ENCODE assay signal across 19 cellular contexts in the genomic region with DNA sequence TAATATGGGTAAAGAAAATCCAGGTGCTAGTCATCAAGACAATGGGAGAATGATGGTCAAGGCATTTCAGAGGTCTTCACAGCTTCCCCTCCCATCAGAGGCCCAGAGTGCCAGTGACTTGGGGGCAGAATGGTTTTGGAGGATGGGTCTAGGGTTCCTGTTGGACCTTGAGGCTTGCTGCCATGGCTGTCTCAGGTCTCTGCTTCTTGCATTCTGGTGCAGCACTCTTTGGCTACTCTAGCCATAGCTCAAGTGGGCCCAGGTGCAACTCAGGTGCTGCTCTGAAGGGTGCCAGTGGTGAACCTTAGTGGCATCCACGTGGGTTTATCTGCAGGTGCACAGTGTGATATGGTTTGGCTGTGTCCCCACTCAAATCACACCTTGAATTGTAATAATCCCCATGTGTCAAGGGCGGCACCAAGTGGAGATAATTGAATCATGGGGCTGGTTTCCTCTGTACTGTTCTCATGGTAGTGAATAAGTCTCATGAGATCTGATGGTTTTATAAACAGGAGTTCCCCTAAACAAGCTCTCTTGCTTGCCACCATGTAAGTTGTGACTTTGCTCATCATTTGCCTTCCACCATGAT. TPM values are rescaled to one million over a fixed set of nuclear protein-coding genes. Genes with fewer than 3 reads are reported as not detected.
DNase-seq lines count a peak whose midpoint lies in the region; ATAC-seq and TF ChIP-seq lines count a peak whose summit lies in the region.
"Had no signal": no experiment of that assay in that cellular context is flagged by ENCODE, and none has a peak within 500 bp of the region (broad histone marks: within the 10 kb centered on the region; RNA-seq: fewer than 3 reads in every experiment).

No MANE protein-coding gene starts in this region.

- H3K9me3 Mint-ChIP-seq in activated CD4-positive, alpha-beta memory T cell treated with anti-CD3 and anti-CD28 coated beads for 36 hours = peaks cover 3% of the 10 kb centered on the region

- H3K4me1 Mint-ChIP-seq in activated CD4-positive, alpha-beta memory T cell treated with anti-CD3 and anti-CD28 coated beads for 36 hours (ENCODE audit: low read depth) = no peaks in the 10 kb centered on the region

- H3K27ac ChIP-seq in 22Rv1 = no peak overlapping the region
- no peak overlapping the region for H3K27ac ChIP-seq in MM.1S (ENCODE audit: low read length)
- H3K27ac ChIP-seq in OCI-LY7 (ENCODE audit: low read depth, low read length, poor library complexity, severe bottlenecking) = no peak overlapping the region
- H3K27ac ChIP-seq: body of pancreas, SJCRH30, vagina had no signal

- POLR2A ChIA-PET in OCI-LY7 (lab: Charles Lee) = interaction anchor here (1.7 kb wide), 1 partner anchor 12 kb away, joined by 3 read pairs; no protein-coding TSS in a partner anchor
- POLR2A ChIA-PET in activated CD4-positive, alpha-beta memory T cell treated with anti-CD3 and anti-CD28 coated beads for 36 hours (lab: Charles Lee) = no interaction called here

- H3K79me2 ChIP-seq in MM.1S (ENCODE audit: low read length) (no peaks in the 10 kb centered on the region), OCI-LY7 (ENCODE audit: insufficient read depth, low read depth, low read length) (no peaks in the 10 kb centered on the region)

- ATAC-seq in HG02852 (IDR thresholded peaks at IDR 0.05; ENCODE audit: unreplicated experiment) = no peak
- ATAC-seq: body of pancreas, sciatic nerve had no signal

- no peaks in the 10 kb centered on the region for H3K4me1 ChIP-seq in MM.1S (ENCODE audit: low read length)
- H3K4me1 ChIP-seq in OCI-LY7 (ENCODE audit: insufficient read depth, low read length, poor library complexity, severe bottlenecking) = no peaks in the 10 kb centered on the region
- H3K4me1 ChIP-seq: body of pancreas, SJCRH30, vagina had no signal

- no TSS peak for BruUV-seq in OCI-LY7 (replicated peaks; lab: Mats Ljungman, UMichigan)

- intact Hi-C loops in OCI-LY7 (cut with micrococcal nuclease; ENCODE audit: unreplicated experiment) = loop anchor here (1.0 kb wide), 2 partner anchors 156 to 274 kb away; no protein-coding TSS in a partner anchor
- intact Hi-C loops in activated CD4-positive, alpha-beta memory T cell treated with anti-CD3 and anti-CD28 coated beads for 36 hours (cut with micrococcal nuclease) = no loop called here

- H3K4me3 ChIP-seq in GM12864 (ENCODE audit: low read depth, low read length) = no peak overlapping the region
- no peak overlapping the region for H3K4me3 ChIP-seq in MM.1S (ENCODE audit: low read length)
- H3K4me3 ChIP-seq in OCI-LY7 (ENCODE audit: low read depth, low read length, poor library complexity, severe bottlenecking) = no peak overlapping the region
- H3K4me3 ChIP-seq: body of pancreas, SJCRH30, vagina had no signal

- H3K36me3 Mint-ChIP-seq in activated CD4-positive, alpha-beta memory T cell treated with anti-CD3 and anti-CD28 coated beads for 36 hours = no peaks in the 10 kb centered on the region

- no peaks in the 10 kb centered on the region for H3F3A ChIP-seq in MM.1S (ENCODE audit: insufficient read depth, low read length)

- no peaks in the 10 kb centered on the region for H3K9me3 ChIP-seq in MM.1S (replicated peaks; ENCODE audit: insufficient read depth, low read length)
- H3K9me3 ChIP-seq in OCI-LY7 (ENCODE audit: low read length) = no peaks in the 10 kb centered on the region
- H3K9me3 ChIP-seq: body of pancreas, SJCRH30, vagina had no signal

- H3K9me2 ChIP-seq in MM.1S (replicated peaks; ENCODE audit: insufficient read depth, low read length) (no peaks in the 10 kb centered on the region), OCI-LY7 (ENCODE audit: insufficient read depth, low read length) (no peaks in the 10 kb centered on the region)

- H2AFZ ChIP-seq in MM.1S (ENCODE audit: low read length) = no peak overlapping the region
- no peak overlapping the region for H2AFZ ChIP-seq in OCI-LY7 (ENCODE audit: low read length)

- no peaks in the 10 kb centered on the region for H3K27me3 Mint-ChIP-seq in activated CD4-positive, alpha-beta memory T cell treated with anti-CD3 and anti-CD28 coated beads for 36 hours

- H3K4me3 Mint-ChIP-seq in activated CD4-positive, alpha-beta memory T cell treated with anti-CD3 and anti-CD28 coated beads for 36 hours = no peak overlapping the region

- H3K4me2 ChIP-seq in MM.1S (ENCODE audit: low read depth, low read length) = no peak overlapping the region
- no peak overlapping the region for H3K4me2 ChIP-seq in OCI-LY7 (ENCODE audit: low read length)

- no peaks in the 10 kb centered on the region for H3K27me3 ChIP-seq in MM.1S (replicated peaks; ENCODE audit: insufficient read depth, low read length)
- H3K27me3 ChIP-seq: body of pancreas, SJCRH30, vagina had no signal

- no peak overlapping the region for H3K27ac Mint-ChIP-seq in activated CD4-positive, alpha-beta memory T cell treated with anti-CD3 and anti-CD28 coated beads for 36 hours

- CTCF ChIA-PET in OCI-LY7 (lab: Charles Lee; ENCODE audit: unreplicated experiment) = interaction anchor here (1.0 to 1.4 kb wide), 2 partner anchors 161 to 273 kb away, joined by 3 to 4 read pairs; no protein-coding TSS in a partner anchor
- CTCF ChIA-PET in activated CD4-positive, alpha-beta memory T cell treated with anti-CD3 and anti-CD28 coated beads for 36 hours (lab: Charles Lee) = no interaction called here

- DNase-seq in GM12864 (ENCODE audit: low read depth) (no peak), MM.1S (peak; percentile 29), OCI-LY7 (ENCODE audit: low spot score) (peak; percentile 43), SW 1271 (lab: John Stamatoyannopoulos, UW) (no peak), HuH-7 (ENCODE audit: low spot score) (no peak)
- DNase-seq in activated CD4-positive, alpha-beta memory T cell treated with anti-CD3 and anti-CD28 coated beads for 36 hours = no peak
- DNase-seq: activated CD8-positive, alpha-beta memory T cell treated with anti-CD3 and anti-CD28 coated beads for 24 hours; activated effector memory CD4-positive, alpha-beta T cell treated with anti-CD3 and anti-CD28 coated beads, Interleukin-2, amount 50 U/mL, for 16 hours; body of pancreas; effector CD4-positive, alpha-beta T cell; mammary epithelial cell; NCI-H774; SJCRH30; stimulated activated CD4-positive, alpha-beta T cell treated with anti-CD3 and anti-CD28 coated beads, Interleukin-4, amount 100 ng/mL, for 24 hours; stimulated activated naive CD4-positive, alpha-beta T cell had no signal

- peak; percentile 34 for TF ChIP-seq CTCF in 22Rv1 (IDR thresholded peaks at IDR 0.05)
- peak; percentile 35 for TF ChIP-seq CTCF in GM12864 (IDR thresholded peaks at IDR 0.05; ENCODE audit: low read depth, low read length, missing control alignments)
- TF ChIP-seq CTCF in MM.1S (IDR thresholded peaks at IDR 0.05; ENCODE audit: low read length) = peak; percentile 35
- TF ChIP-seq CTCF in OCI-LY7 (conservative IDR thresholded peaks at IDR 0.05; ENCODE audit: low read length) = peak; percentile 64

- H3K36me3 ChIP-seq in MM.1S (replicated peaks; ENCODE audit: insufficient read depth, low read length) (no peaks in the 10 kb centered on the region), OCI-LY7 (ENCODE audit: insufficient read depth, low read length) (no peaks in the 10 kb centered on the region)
- H3K36me3 ChIP-seq: SJCRH30, vagina had no signal

- H4K20me1 ChIP-seq in MM.1S (ENCODE audit: insufficient read depth, low read length) = no peaks in the 10 kb centered on the region
- no peaks in the 10 kb centered on the region for H4K20me1 ChIP-seq in OCI-LY7 (ENCODE audit: insufficient read depth, low read length)

- no peak overlapping the region for H3K9ac ChIP-seq in MM.1S (ENCODE audit: low read length)

RNA-seq across cellular contexts. Expression of a gene that starts 48.5 kb away (rescaled TPM):
- total RNA-seq in OCI-LY7 (2014; rRNA removed; shearing (Covaris generic)) = not detected in 2 replicates
- not detected in 2 replicates for total RNA-seq in OCI-LY7 (2022)
- not detected for total RNA-seq in activated CD4-positive, alpha-beta memory T cell treated with anti-CD3 and anti-CD28 coated beads for 36 hours
- total RNA-seq: SJCRH30, vagina had no signal

Comparison
In these comparisons a context has a peak if more than half of its experiments do, and no peak if none do; other contexts are left out.
1. DNase-seq: peak in MM.1S (single experiment) and OCI-LY7 (single experiment); none in GM12864 (single experiment), SW 1271 (0 of 2), activated CD4-positive, alpha-beta memory T cell treated with anti-CD3 and anti-CD28 coated beads for 36 hours (single experiment) and HuH-7 (single experiment).
2. Peak in every context shown above with its lines, with median percentiles within 50 percentile points of each other: CTCF ChIP-seq.